In genomic region chr14:105086833-105087307, GRCh38 we compare ENCODE assay signal across 8 cellular contexts. TPM values are rescaled to one million over a fixed set of nuclear protein-coding genes. Genes with fewer than 3 reads are reported as not detected.
A peak's percentile ranks its signal among the peaks of the same experiment; 100 is the strongest.
DNase-seq lines count a peak whose midpoint lies in the region; ATAC-seq lines count a peak whose summit lies in the region.

No MANE protein-coding gene starts in this region.

- peak; percentile 85 for DNase-seq in AG08395 (ENCODE audit: low spot score)
- peak; percentile 88 for DNase-seq in NCI-H69 (lab: John Stamatoyannopoulos, UW)
- peak; percentile 90 for DNase-seq in activated CD8-positive, alpha-beta T cell treated with anti-CD3 and anti-CD28 coated beads, Interleukin-2, amount 10 ng/mL, durations not matched to agents 7 days and 5 days
- peak; percentile 66 to 67 (median 66) for DNase-seq in effector memory CD4-positive, alpha-beta T cell
- peak; percentile 28 for DNase-seq in midbrain (lab: John Stamatoyannopoulos, UW)
- peak; percentile 92 for DNase-seq in stimulated activated CD8-positive, alpha-beta memory T cell treated with anti-CD3 and anti-CD28 coated beads, Interleukin-4, amount 100 ng/mL, for 48 hours

- CTCF ChIA-PET in activated CD8-positive, alpha-beta T cell treated with anti-CD3 and anti-CD28 coated beads, Interleukin-2, amount 10 ng/mL, durations not matched to agents 7 days and 5 days (lab: Charles Lee): interaction anchor here (0.5 to 7.7 kb wide), 17 partner anchors 13 to 320 kb away, joined by 3 to 134 read pairs (median 3); partner anchors contain the start of genes BTBD6, CDCA4, CLBA1 and GPR132

- no peaks in the 10 kb centered on the region for H3K9me3 Mint-ChIP-seq in activated CD8-positive, alpha-beta T cell treated with anti-CD3 and anti-CD28 coated beads, Interleukin-2, amount 10 ng/mL, durations not matched to agents 7 days and 5 days (ENCODE audit: insufficient read depth)

- H3K4me1 Mint-ChIP-seq in activated CD8-positive, alpha-beta T cell treated with anti-CD3 and anti-CD28 coated beads, Interleukin-2, amount 10 ng/mL, durations not matched to agents 7 days and 5 days (ENCODE audit: low read depth): peaks cover 31% of the 10 kb centered on the region

- H3K4me3 Mint-ChIP-seq in activated CD8-positive, alpha-beta T cell treated with anti-CD3 and anti-CD28 coated beads, Interleukin-2, amount 10 ng/mL, durations not matched to agents 7 days and 5 days: peak overlapping the region; percentile 74

- peaks cover 19% of the 10 kb centered on the region for H3K27me3 Mint-ChIP-seq in activated CD8-positive, alpha-beta T cell treated with anti-CD3 and anti-CD28 coated beads, Interleukin-2, amount 10 ng/mL, durations not matched to agents 7 days and 5 days (ENCODE audit: low read depth)

- ATAC-seq in GM18519 (IDR thresholded peaks at IDR 0.05; ENCODE audit: low FRiP score, unreplicated experiment) (peak; percentile 45), HG03097 (IDR thresholded peaks at IDR 0.05; ENCODE audit: low FRiP score, unreplicated experiment) (peak; percentile 49)
- ATAC-seq in activated CD8-positive, alpha-beta T cell treated with anti-CD3 and anti-CD28 coated beads, Interleukin-2, amount 10 ng/mL, durations not matched to agents 7 days and 5 days: peak; percentile 90

- H3K27ac Mint-ChIP-seq in activated CD8-positive, alpha-beta T cell treated with anti-CD3 and anti-CD28 coated beads, Interleukin-2, amount 10 ng/mL, durations not matched to agents 7 days and 5 days: no peak overlapping the region

- peak overlapping the region; percentile 68 for H3K4me3 ChIP-seq in effector memory CD4-positive, alpha-beta T cell (ENCODE audit: insufficient read depth, low read depth, low read length, poor library complexity, severe bottlenecking)

- POLR2A ChIA-PET in activated CD8-positive, alpha-beta T cell treated with anti-CD3 and anti-CD28 coated beads, Interleukin-2, amount 10 ng/mL, durations not matched to agents 7 days and 5 days (lab: Charles Lee): interaction anchor here (1.0 to 4.2 kb wide), 5 partner anchors 15 to 67 kb away, joined by 3 to 21 read pairs (median 6); partner anchors contain the start of genes CDCA4 and GPR132

- H3K27me3 ChIP-seq in effector memory CD4-positive, alpha-beta T cell (replicated peaks; ENCODE audit: control insufficient read depth, insufficient read depth, low read length, poor library complexity, severe bottlenecking): no peaks in the 10 kb centered on the region

- H3K27ac ChIP-seq in effector memory CD4-positive, alpha-beta T cell (ENCODE audit: insufficient read depth, low read length, poor library complexity, severe bottlenecking): peak overlapping the region; percentile 42

- H3K36me3 ChIP-seq in effector memory CD4-positive, alpha-beta T cell (ENCODE audit: control insufficient read depth, insufficient read depth, low read length): no peaks in the 10 kb centered on the region

- peaks cover 19% of the 10 kb centered on the region for H3K4me1 ChIP-seq in effector memory CD4-positive, alpha-beta T cell (ENCODE audit: control insufficient read depth, insufficient read depth, low read length, poor library complexity, severe bottlenecking)

- no peaks in the 10 kb centered on the region for H3K9me3 ChIP-seq in effector memory CD4-positive, alpha-beta T cell (ENCODE audit: control insufficient read depth, low read length)

- no peaks in the 10 kb centered on the region for H3K36me3 Mint-ChIP-seq in activated CD8-positive, alpha-beta T cell treated with anti-CD3 and anti-CD28 coated beads, Interleukin-2, amount 10 ng/mL, durations not matched to agents 7 days and 5 days (ENCODE audit: low read depth)

RNA-seq across cellular contexts. Expression of gene GPR132, which starts 21.6 kb away (rescaled TPM):
- total RNA-seq in activated CD8-positive, alpha-beta T cell treated with anti-CD3 and anti-CD28 coated beads, Interleukin-2, amount 10 ng/mL, durations not matched to agents 7 days and 5 days: 10 to 100 TPM; 35.7 to 40.4 TPM

Comparison
In these comparisons a context has a peak if more than half of its experiments do, and no peak if none do; other contexts are left out.
1. Peak in every context shown above with its lines: DNase-seq, ATAC-seq, H3K4me3 ChIP-seq and H3K27ac ChIP-seq.
2. DNase-seq: peak in every context shown above with its lines; median percentile 92 in stimulated activated CD8-positive, alpha-beta memory T cell treated with anti-CD3 and anti-CD28 coated beads, Interleukin-4, amount 100 ng/mL, for 48 hours; 90 in activated CD8-positive, alpha-beta T cell treated with anti-CD3 and anti-CD28 coated beads, Interleukin-2, amount 10 ng/mL, durations not matched to agents 7 days and 5 days; 88 in NCI-H69; 85 in AG08395; 66 in effector memory CD4-positive, alpha-beta T cell; 28 in midbrain.